1 cellular context compared by ENCODE assay signal in the genomic region with DNA sequence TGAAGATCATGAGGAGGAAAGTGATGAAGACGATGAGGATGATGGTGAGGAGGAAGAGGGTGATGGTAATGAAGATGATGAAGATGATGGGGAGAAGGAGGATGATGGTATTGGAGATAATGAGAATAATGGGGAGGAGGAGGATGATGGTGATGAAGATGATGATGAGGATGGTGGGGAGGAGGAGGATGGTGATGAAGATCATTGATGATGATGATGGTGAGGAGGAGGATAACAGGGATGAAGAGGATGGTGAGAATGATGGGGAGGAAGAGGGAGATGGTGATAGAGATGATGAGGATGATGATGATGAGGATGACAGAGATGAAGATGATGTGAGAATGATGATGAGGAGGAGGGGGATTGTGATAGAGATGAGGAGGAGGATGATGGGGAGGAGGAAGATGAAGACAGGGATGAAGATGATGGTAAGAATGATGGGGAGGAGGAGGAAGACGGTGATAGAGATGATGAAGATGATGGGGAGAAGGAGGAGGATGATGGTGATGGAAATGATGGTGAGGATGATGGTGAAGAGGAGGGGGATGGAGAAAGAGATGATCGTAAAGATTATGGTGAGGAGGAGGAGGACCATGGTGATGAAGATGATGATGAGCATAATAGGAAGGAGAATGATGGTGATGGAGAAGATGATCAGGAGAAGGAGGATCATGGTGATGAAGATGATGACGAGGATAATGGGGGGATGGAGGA.
TF ChIP-seq lines count a peak whose summit lies in the region.

No MANE protein-coding gene starts in this region.

TF ChIP-seq in HEK293, 187 proteins besides CTCF, POLR2A, EP300 and RAD21 (continued from another document):
- TF ChIP-seq, protein P1, sequence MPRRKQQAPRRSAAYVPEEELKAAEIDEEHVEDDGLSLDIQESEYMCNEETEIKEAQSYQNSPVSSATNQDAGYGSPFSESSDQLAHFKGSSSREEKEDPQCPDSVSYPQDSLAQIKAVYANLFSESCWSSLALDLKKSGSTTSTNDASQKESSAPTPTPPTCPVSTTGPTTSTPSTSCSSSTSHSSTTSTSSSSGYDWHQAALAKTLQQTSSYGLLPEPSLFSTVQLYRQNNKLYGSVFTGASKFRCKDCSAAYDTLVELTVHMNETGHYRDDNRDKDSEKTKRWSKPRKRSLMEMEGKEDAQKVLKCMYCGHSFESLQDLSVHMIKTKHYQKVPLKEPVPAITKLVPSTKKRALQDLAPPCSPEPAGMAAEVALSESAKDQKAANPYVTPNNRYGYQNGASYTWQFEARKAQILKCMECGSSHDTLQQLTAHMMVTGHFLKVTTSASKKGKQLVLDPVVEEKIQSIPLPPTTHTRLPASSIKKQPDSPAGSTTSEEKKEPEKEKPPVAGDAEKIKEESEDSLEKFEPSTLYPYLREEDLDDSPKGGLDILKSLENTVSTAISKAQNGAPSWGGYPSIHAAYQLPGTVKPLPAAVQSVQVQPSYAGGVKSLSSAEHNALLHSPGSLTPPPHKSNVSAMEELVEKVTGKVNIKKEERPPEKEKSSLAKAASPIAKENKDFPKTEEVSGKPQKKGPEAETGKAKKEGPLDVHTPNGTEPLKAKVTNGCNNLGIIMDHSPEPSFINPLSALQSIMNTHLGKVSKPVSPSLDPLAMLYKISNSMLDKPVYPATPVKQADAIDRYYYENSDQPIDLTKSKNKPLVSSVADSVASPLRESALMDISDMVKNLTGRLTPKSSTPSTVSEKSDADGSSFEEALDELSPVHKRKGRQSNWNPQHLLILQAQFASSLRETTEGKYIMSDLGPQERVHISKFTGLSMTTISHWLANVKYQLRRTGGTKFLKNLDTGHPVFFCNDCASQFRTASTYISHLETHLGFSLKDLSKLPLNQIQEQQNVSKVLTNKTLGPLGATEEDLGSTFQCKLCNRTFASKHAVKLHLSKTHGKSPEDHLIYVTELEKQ (tag by site-specific recombination; IDR thresholded peaks at IDR 0.05; ENCODE audit: borderline replicate concordance): no peak
- no peak for TF ChIP-seq ZNF292 (tag by site-specific recombination; IDR thresholded peaks at IDR 0.05; ENCODE audit: borderline replicate concordance, low read depth)
